Comparison of ENCODE assay signal across 19 cellular contexts in genomic region chr10:98855403-98856189, GRCh38.
A peak's percentile ranks its signal among the peaks of the same experiment; 100 is the strongest.
DNase-seq lines count a peak whose midpoint lies in the region; ATAC-seq and TF ChIP-seq lines count a peak whose summit lies in the region.
"Had no signal": no experiment of that assay in that cellular context is flagged by ENCODE, and none has a peak within 500 bp of the region (broad histone marks: within the 10 kb centered on the region; RNA-seq: fewer than 3 reads in every experiment).

No MANE protein-coding gene starts in this region.

- no peaks in the 10 kb centered on the region for H3K9me3 ChIP-seq in endodermal cell (ENCODE audit: control insufficient read depth, low read length)
- H3K9me3 ChIP-seq: BLaER1 treated with 17β-estradiol and CSF1 and Interleukin-3, amounts not matched to agents 10 nM and 100 nM; SK-N-SH had no signal

- H3K9me3 Mint-ChIP-seq in WTC11 (no peaks in the 10 kb centered on the region), endodermal cell (no peaks in the 10 kb centered on the region)
- H3K9me3 Mint-ChIP-seq: IgD-negative memory B cell had no signal

- H3K36me3 ChIP-seq in endodermal cell (ENCODE audit: control insufficient read depth, insufficient read depth, low read length): no peaks in the 10 kb centered on the region
- H3K36me3 ChIP-seq: BLaER1 treated with 17β-estradiol and CSF1 and Interleukin-3, amounts not matched to agents 10 nM and 100 nM had no signal

- H3K4me3 ChIP-seq in GM12865 (ENCODE audit: low read depth, low read length) (no peak overlapping the region), endodermal cell (ENCODE audit: low read length) (no peak overlapping the region), foreskin fibroblast (ENCODE audit: low read depth in 1 of 2, low read length in 2 of 2) (no peak overlapping the region)
- H3K4me3 ChIP-seq: BLaER1 treated with 17β-estradiol and CSF1 and Interleukin-3, amounts not matched to agents 10 nM and 100 nM; GM23248 had no signal

- CTCF ChIA-PET in WTC11 (lab: Charles Lee): interaction anchor here (1.2 to 1.6 kb wide), 3 partner anchors 8 to 425 kb away, joined by 3 to 6 read pairs (median 3); no protein-coding TSS in a partner anchor

- H3K27ac Mint-ChIP-seq in WTC11 (no peak overlapping the region), endodermal cell (no peak overlapping the region)
- H3K27ac Mint-ChIP-seq: IgD-negative memory B cell had no signal

- H3K27me3 ChIP-seq in endodermal cell (ENCODE audit: control insufficient read depth, insufficient read depth, low read length, poor library complexity, severe bottlenecking): no peaks in the 10 kb centered on the region
- H3K27me3 ChIP-seq: BLaER1 treated with 17β-estradiol and CSF1 and Interleukin-3, amounts not matched to agents 10 nM and 100 nM had no signal

- H3K4me1 ChIP-seq in endodermal cell (ENCODE audit: control insufficient read depth, insufficient read depth, low read length): no peaks in the 10 kb centered on the region

- peaks cover 6% of the 10 kb centered on the region; the same call in 1 of the 2 replicates for H3K4me1 Mint-ChIP-seq in WTC11
- no peaks in the 10 kb centered on the region for H3K4me1 Mint-ChIP-seq in endodermal cell
- H3K4me1 Mint-ChIP-seq: IgD-negative memory B cell had no signal

- H3K4me3 Mint-ChIP-seq in WTC11: no peak overlapping the region
- no peak overlapping the region for H3K4me3 Mint-ChIP-seq in endodermal cell
- H3K4me3 Mint-ChIP-seq: IgD-negative memory B cell had no signal

- 60 to 86% methylated on average over 2 to 3 of the region's 3 CpGs for WGBS in endodermal cell (ENCODE audit: insufficient coverage in 1 of 2, insufficient read length in 1 of 2), 2 experiments

- no peaks in the 10 kb centered on the region for H3K36me3 Mint-ChIP-seq in WTC11
- no peaks in the 10 kb centered on the region for H3K36me3 Mint-ChIP-seq in endodermal cell (ENCODE audit: low read depth)
- H3K36me3 Mint-ChIP-seq: IgD-negative memory B cell had no signal

- no peak overlapping the region for H3K9ac ChIP-seq in endodermal cell (ENCODE audit: extremely low read depth, low read length, poor library complexity, severe bottlenecking)
- H3K9ac ChIP-seq: BLaER1 treated with 17β-estradiol and CSF1 and Interleukin-3, amounts not matched to agents 10 nM and 100 nM; GM23248; SK-N-SH had no signal

- peak; percentile 30 for DNase-seq in GM12865 (ENCODE audit: low read depth)
- DNase-seq in WTC11 (ENCODE audit: low spot score): no peak
- no peak for DNase-seq in endodermal cell
- no peak for DNase-seq in NCI-H1930 (lab: John Stamatoyannopoulos, UW)
- DNase-seq in foreskin fibroblast: no peak
- no peak for DNase-seq in NCI-H2171 (lab: John Stamatoyannopoulos, UW)
- DNase-seq: GF-D8, GM23248, MV-4-11, NCI-H1436, NCI-H446, Right ventricle myocardium superior, SK-N-SH, T-helper 1 cell had no signal

- no peak overlapping the region for H3K27ac ChIP-seq in endodermal cell (ENCODE audit: low read depth, low read length)
- H3K27ac ChIP-seq: BLaER1 treated with 17β-estradiol and CSF1 and Interleukin-3, amounts not matched to agents 10 nM and 100 nM; GM23248 had no signal

- POLR2A ChIA-PET in WTC11 (lab: Charles Lee): no interaction called here

- H3K27me3 Mint-ChIP-seq in WTC11 (ENCODE audit: low read depth): no peaks in the 10 kb centered on the region
- H3K27me3 Mint-ChIP-seq in endodermal cell (ENCODE audit: insufficient read depth): no peaks in the 10 kb centered on the region

- TF ChIP-seq CTCF in GM12865 (IDR thresholded peaks at IDR 0.05; ENCODE audit: insufficient read depth, low read depth, low read length, missing control alignments) (no peak), WTC11 (IDR thresholded peaks at IDR 0.05) (no peak), endodermal cell (conservative IDR thresholded peaks at IDR 0.05) (no peak), foreskin fibroblast (IDR thresholded peaks at IDR 0.05; ENCODE audit: low read depth, low read length) (no peak)

- ATAC-seq in GM19438 (IDR thresholded peaks at IDR 0.05; ENCODE audit: low read depth, unreplicated experiment) (peak; percentile 77), HG02642 (IDR thresholded peaks at IDR 0.05; ENCODE audit: poor library complexity, unreplicated experiment) (peak; percentile 47), WTC11 (peak; percentile 51)
- ATAC-seq: Panc1 had no signal

TF ChIP-seq in WTC11, 78 proteins besides CTCF, POLR2A, EP300 and RAD21 (continues in another document):
- no peak for TF ChIP-seq ZNF423 (CRISPR knock-in tag; IDR thresholded peaks at IDR 0.05)
- no peak for TF ChIP-seq SOX15 (CRISPR knock-in tag; IDR thresholded peaks at IDR 0.05)
- no peak for TF ChIP-seq RELA (CRISPR knock-in tag; IDR thresholded peaks at IDR 0.05; ENCODE audit: borderline replicate concordance)
- TF ChIP-seq E2F1 (CRISPR knock-in tag; IDR thresholded peaks at IDR 0.05): no peak
- TF ChIP-seq ERG (CRISPR knock-in tag; IDR thresholded peaks at IDR 0.05): no peak
- TF ChIP-seq ZNF512 (CRISPR knock-in tag; IDR thresholded peaks at IDR 0.05; ENCODE audit: borderline replicate concordance): no peak
- no peak for TF ChIP-seq FOXP4 (CRISPR knock-in tag; IDR thresholded peaks at IDR 0.05)
- TF ChIP-seq ELF4 (CRISPR knock-in tag; IDR thresholded peaks at IDR 0.05; ENCODE audit: low read depth): no peak
- no peak for TF ChIP-seq CREM (CRISPR knock-in tag; IDR thresholded peaks at IDR 0.05)
- TF ChIP-seq NFYB (CRISPR knock-in tag; conservative IDR thresholded peaks at IDR 0.05; ENCODE audit: low read depth): no peak
- TF ChIP-seq FOXP1 (CRISPR knock-in tag; IDR thresholded peaks at IDR 0.05; ENCODE audit: borderline replicate concordance): no peak
- no peak for TF ChIP-seq JUN (CRISPR knock-in tag; IDR thresholded peaks at IDR 0.05)
- no peak for TF ChIP-seq NR3C1 (CRISPR knock-in tag; conservative IDR thresholded peaks at IDR 0.05; ENCODE audit: low read depth)
- TF ChIP-seq USF1 (CRISPR knock-in tag; IDR thresholded peaks at IDR 0.05): no peak
